ENCODE assay signal across 8 cellular contexts in genomic region chr16:4475880-4476790, GRCh38. TPM values are rescaled to one million over a fixed set of nuclear protein-coding genes. Genes with fewer than 3 reads are reported as not detected.
DNase-seq lines count a peak whose midpoint lies in the region; ATAC-seq lines count a peak whose summit lies in the region.

TSS of gene HMOX2 (plus strand) at chr16:4476398. CDS start at chr16:4505525, 29,127 bp downstream.

- H3K4me1 ChIP-seq in right cardiac atrium (ENCODE audit: control insufficient read depth, insufficient read depth, low read length) (peaks cover 3% of the 10 kb centered on the region), rectal smooth muscle tissue (ENCODE audit: control insufficient read depth, insufficient read depth, low read length) (no peaks in the 10 kb centered on the region), aorta (ENCODE audit: control insufficient read depth in 1 of 2, insufficient read depth in 2 of 2, low read length in 2 of 2) (no peaks in the 10 kb centered on the region)

- H3K27me3 ChIP-seq in right cardiac atrium (ENCODE audit: control insufficient read depth, insufficient read depth) (no peaks in the 10 kb centered on the region), rectal smooth muscle tissue (ENCODE audit: control insufficient read depth, insufficient read depth, low read length) (no peaks in the 10 kb centered on the region), aorta (ENCODE audit: control insufficient read depth in 1 of 2, insufficient read depth in 2 of 2, low read length in 1 of 2) (no peaks in the 10 kb centered on the region)

- WGBS in right cardiac atrium: 8% methylated on average over 70 of the region's 70 CpGs
- 5 to 6% methylated on average over 56 to 70 of the region's 70 CpGs for WGBS in aorta, 2 donors

- H3K4me3 ChIP-seq in right cardiac atrium (ENCODE audit: low read length) (peak within 1 kb of the TSS; percentile 81), rectal smooth muscle tissue (ENCODE audit: low read length) (peak within 1 kb of the TSS; percentile 87), aorta (ENCODE audit: low read length in 2 of 2) (peak within 1 kb of the TSS; percentile 56 to 69)

- H3K27ac ChIP-seq in right cardiac atrium (ENCODE audit: low read length): peak within 1 kb of the TSS; percentile 86
- peak within 1 kb of the TSS; percentile 57 for H3K27ac ChIP-seq in rectal smooth muscle tissue (ENCODE audit: low read depth, low read length)
- no peak within 1 kb of the TSS for H3K27ac ChIP-seq in aorta (ENCODE audit: low read depth in 1 of 2, low read length in 2 of 2)

- peak; percentile 72 for DNase-seq in NCI-H1694 (lab: John Stamatoyannopoulos, UW)
- DNase-seq in T-helper 2 cell: peak; percentile 84 to 95 (median 88)
- DNase-seq in anterior cingulate cortex (lab: John Stamatoyannopoulos, UW): peak; percentile 47 to 95 (median 88)
- peak; percentile 92 to 97 (median 97) for DNase-seq in right cardiac atrium
- DNase-seq in aorta: peak; percentile 94 to 96

- H3K9me3 ChIP-seq in right cardiac atrium (ENCODE audit: control insufficient read depth, low read length) (no peaks in the 10 kb centered on the region), aorta (ENCODE audit: control insufficient read depth, low read length) (no peaks in the 10 kb centered on the region)

- intact Hi-C loops in right cardiac atrium (cut with DNase I): loop anchor here in 1 of 4 donors (5.0 kb wide), 1 partner anchor 51 kb away; no protein-coding TSS in a partner anchor
- intact Hi-C loops in aorta (cut with DNase I): loop anchor here in 1 of 2 donors (5.0 kb wide), 1 partner anchor 61 kb away; the partner anchor contains the start of gene CDIP1

- H3K36me3 ChIP-seq in rectal smooth muscle tissue (ENCODE audit: control insufficient read depth, insufficient read depth, low read length) (no peaks in the 10 kb centered on the region), aorta (ENCODE audit: control insufficient read depth in 1 of 2, insufficient read depth in 2 of 2, low read length in 1 of 2) (no peaks in the 10 kb centered on the region)

- ATAC-seq in GM18498 (IDR thresholded peaks at IDR 0.05; ENCODE audit: unreplicated experiment) (peak; percentile 92), HG02885 (IDR thresholded peaks at IDR 0.05; ENCODE audit: poor library complexity, unreplicated experiment) (peak; percentile 84), right cardiac atrium (peak; percentile 96), aorta (ENCODE audit: low FRiP score) (peak; percentile 96)

- H3K9ac ChIP-seq in rectal smooth muscle tissue (ENCODE audit: low read length): peak within 1 kb of the TSS; percentile 35

RNA-seq across cellular contexts. Expression of gene HMOX2, which starts in this region (rescaled TPM):
- total RNA-seq in right cardiac atrium: 100 to 1,000 TPM in 1 of 4 donors, 10 to 100 TPM in 3; 89.6 to 104 (median 93.5) TPM
- polyA plus RNA-seq in right cardiac atrium: 109 TPM
- total RNA-seq in aorta: 10 to 100 TPM; 25.1 to 28.6 TPM
- 10 to 100 TPM; 24.3 to 33.6 TPM for polyA plus RNA-seq in aorta

Comparison
In these comparisons a context has a peak if more than half of its experiments do, and no peak if none do; other contexts are left out.
1. H3K27ac ChIP-seq: peak in right cardiac atrium (single experiment) and rectal smooth muscle tissue (single experiment); none in aorta (0 of 2).
2. Peak in every context shown above with its lines, with median percentiles within 50 percentile points of each other: ATAC-seq, DNase-seq and H3K4me3 ChIP-seq.